21 cellular contexts compared by ENCODE assay signal in genomic region chr19:14577264-14577663, GRCh38. TPM values are rescaled to one million over a fixed set of nuclear protein-coding genes. Genes with fewer than 3 reads are reported as not detected.
"Had no signal": no experiment of that assay in that cellular context is flagged by ENCODE, and none has a peak within 500 bp of the region (broad histone marks: within the 10 kb centered on the region; RNA-seq: fewer than 3 reads in every experiment).

No MANE protein-coding gene starts in this region.

- ATAC-seq: foreskin keratinocyte; left cardiac atrium; natural killer cell treated with Interleukin-12 subunit alpha and Interleukin-12 subunit beta and Interleukin-15 and Interleukin-18, amount 100 ng/mL, for 72 hours; sciatic nerve had no signal

- H3K4me1 ChIP-seq: foreskin keratinocyte had no signal

- H3K36me3 ChIP-seq: brain microvascular endothelial cell, neutrophil, tibial nerve had no signal

- DNase-seq: activated CD4-positive, alpha-beta T cell treated with anti-CD3 and anti-CD28 coated beads for 1 hour; activated naive CD4-positive, alpha-beta T cell treated with anti-CD3 and anti-CD28 coated beads for 36 hours; activated T-cell treated with anti-CD3 and anti-CD28 coated beads, Interleukin-2, amount 50 U/mL, for 24 hours; aorta; brain microvascular endothelial cell; central memory CD4-positive, alpha-beta T cell; dorsolateral prefrontal cortex; foreskin keratinocyte; glutamatergic neuron; hippocampal formation; left cardiac atrium; stimulated activated CD4-positive, alpha-beta T cell treated with anti-CD3 and anti-CD28 coated beads, Interleukin-4, amount 100 ng/mL, for 4 hours; stimulated activated naive CD4-positive, alpha-beta T cell treated with Interleukin-2 at 50 U/mL for 16 hours had no signal

- H3K27me3 Mint-ChIP-seq: activated T-cell treated with anti-CD3 and anti-CD28 coated beads, Interleukin-2, amount 50 U/mL, for 24 hours; natural killer cell treated with Interleukin-12 subunit alpha and Interleukin-12 subunit beta and Interleukin-15 and Interleukin-18, amount 100 ng/mL, for 72 hours had no signal

- H3K4me3 ChIP-seq: dorsolateral prefrontal cortex, tibial nerve had no signal

- H3K27me3 ChIP-seq: brain microvascular endothelial cell, dorsolateral prefrontal cortex, foreskin keratinocyte, neutrophil, tibial nerve had no signal

- H3K27ac Mint-ChIP-seq: activated naive CD4-positive, alpha-beta T cell treated with anti-CD3 and anti-CD28 coated beads for 36 hours; endodermal cell had no signal

- H3K27ac ChIP-seq: brain microvascular endothelial cell, dorsolateral prefrontal cortex, epithelial cell of prostate, foreskin keratinocyte, neutrophil, tibial nerve had no signal

- H3K9me3 Mint-ChIP-seq: activated naive CD4-positive, alpha-beta T cell treated with anti-CD3 and anti-CD28 coated beads for 36 hours; activated T-cell treated with anti-CD3 and anti-CD28 coated beads, Interleukin-2, amount 50 U/mL, for 24 hours; natural killer cell treated with Interleukin-12 subunit alpha and Interleukin-12 subunit beta and Interleukin-15 and Interleukin-18, amount 100 ng/mL, for 72 hours had no signal

- H3K36me3 Mint-ChIP-seq: natural killer cell treated with Interleukin-12 subunit alpha and Interleukin-12 subunit beta and Interleukin-15 and Interleukin-18, amount 100 ng/mL, for 72 hours had no signal

- H3K4me3 Mint-ChIP-seq: activated naive CD4-positive, alpha-beta T cell treated with anti-CD3 and anti-CD28 coated beads for 36 hours; activated T-cell treated with anti-CD3 and anti-CD28 coated beads, Interleukin-2, amount 50 U/mL, for 24 hours; endodermal cell; natural killer cell treated with Interleukin-12 subunit alpha and Interleukin-12 subunit beta and Interleukin-15 and Interleukin-18, amount 100 ng/mL, for 72 hours had no signal

- H3K9me3 ChIP-seq: neutrophil, tibial nerve had no signal

RNA-seq across cellular contexts. Expression of gene CLEC17A, which starts 5.6 kb away (rescaled TPM):
- total RNA-seq: endodermal cell; foreskin keratinocyte; left cardiac atrium; mesenteric fat pad; T-helper 1 cell treated with Interleukin-12 subunit alpha and Interleukin-12 subunit beta and Interleukin-4 antibody, amounts not matched to agents 30 ng/mL and 1 ng/mL, for 36 hours had no signal
